In the genomic region with DNA sequence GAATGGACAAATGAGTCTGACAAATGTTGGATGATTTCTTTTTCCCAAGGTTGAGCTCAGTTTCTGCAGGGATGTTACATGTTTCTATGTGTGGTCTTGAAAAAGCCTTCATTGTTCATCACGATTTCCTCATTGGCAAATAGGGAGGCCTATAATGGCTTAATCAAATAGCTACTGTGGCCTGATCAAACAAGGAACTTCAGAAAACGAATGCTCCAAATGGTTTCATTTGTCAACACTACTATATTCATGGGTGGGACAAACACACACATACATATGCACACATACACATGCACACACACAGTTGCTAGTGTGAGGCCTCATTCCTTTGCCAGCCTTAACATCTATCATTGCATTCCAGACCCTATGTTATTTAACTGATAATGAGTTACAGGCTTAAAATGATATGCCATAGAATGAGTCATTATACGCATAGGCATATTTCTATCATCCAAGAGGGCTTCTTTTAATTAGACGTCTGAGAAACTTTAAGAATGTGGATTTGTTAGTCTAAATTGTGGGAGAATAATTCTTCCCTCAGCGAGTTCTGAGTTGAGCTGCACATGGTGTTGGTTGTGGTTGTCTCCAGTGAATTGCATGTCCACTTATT, we compare ENCODE assay signal across 23 cellular contexts.
A peak's percentile ranks its signal among the peaks of the same experiment; 100 is the strongest.
DNase-seq lines count a peak whose midpoint lies in the region; ATAC-seq and TF ChIP-seq lines count a peak whose summit lies in the region.
"Had no signal": no experiment of that assay in that cellular context is flagged by ENCODE, and none has a peak within 500 bp of the region (broad histone marks: within the 10 kb centered on the region; RNA-seq: fewer than 3 reads in every experiment).

No MANE protein-coding gene starts in this region.

- no peak for TF ChIP-seq EP300 in SK-N-SH (IDR thresholded peaks at IDR 0.05; ENCODE audit: borderline replicate concordance in 1 of 2, low read depth in 1 of 2, low read length in 1 of 2)

- H3K9ac ChIP-seq in SK-N-SH = no peak overlapping the region

- H3K9me2 ChIP-seq in SK-N-SH = no peaks in the 10 kb centered on the region

- H3K79me2 ChIP-seq in SK-N-SH (ENCODE audit: insufficient read depth) = no peaks in the 10 kb centered on the region; the same call in 1 of the 2 replicates

- POLR2A ChIA-PET in SK-N-SH (lab: Yijun Ruan, JAX) = no interaction called here

- H3K36me3 ChIP-seq in SK-N-SH (replicated peaks in 1 of 2; ENCODE audit: control insufficient read depth in 1 of 2, insufficient read depth in 2 of 2, low read length in 1 of 2) = no peaks in the 10 kb centered on the region
- H3K36me3 ChIP-seq: adrenal gland, heart left ventricle, sigmoid colon, SJSA1 had no signal

- peak; percentile 59 for ATAC-seq in SK-N-SH treated with all-trans-retinoic acid at 6 μM for 48 hours
- ATAC-seq in HG02981 (IDR thresholded peaks at IDR 0.05; ENCODE audit: unreplicated experiment) = no peak
- ATAC-seq in HG03378 (IDR thresholded peaks at IDR 0.05; ENCODE audit: unreplicated experiment) = no peak
- no peak for ATAC-seq in HG03469 (IDR thresholded peaks at IDR 0.05; ENCODE audit: unreplicated experiment)
- ATAC-seq: CD8-positive, alpha-beta T cell; heart left ventricle; left cardiac atrium had no signal

- WGBS in SK-N-SH (ENCODE audit: low lambda C conversion rate) = 35% methylated on average over 5 of the region's 5 CpGs

- no peaks in the 10 kb centered on the region for H3F3A ChIP-seq in SK-N-SH (replicated peaks; ENCODE audit: insufficient read depth)

- no peaks in the 10 kb centered on the region for H3K9me3 ChIP-seq in SK-N-SH
- H3K9me3 ChIP-seq: adrenal gland, heart left ventricle, sigmoid colon, SJSA1, testis had no signal

- H2AFZ ChIP-seq in SK-N-SH (ENCODE audit: low read depth) = no peak overlapping the region

- H3K4me1 ChIP-seq in SK-N-SH (ENCODE audit: control insufficient read depth in 1 of 2, insufficient read depth in 2 of 2, low read depth in 1 of 2, low read length in 1 of 2) = peaks cover 0 to 3% of the 10 kb centered on the region in 2 experiments; a peak in 1 of 4 replicates
- H3K4me1 ChIP-seq: adrenal gland, heart left ventricle, sigmoid colon, SJSA1, testis had no signal

- no peaks in the 10 kb centered on the region for H4K20me1 ChIP-seq in SK-N-SH (ENCODE audit: insufficient read depth)

- no peak for TF ChIP-seq RAD21 in SK-N-SH (IDR thresholded peaks at IDR 0.05; ENCODE audit: low read length)

- no peak overlapping the region for H3K27ac ChIP-seq in SK-N-SH (ENCODE audit: low read depth in 2 of 2, low read length in 1 of 2)
- H3K27ac ChIP-seq: adrenal gland, heart left ventricle, sigmoid colon, SJSA1, testis had no signal

- TF ChIP-seq CTCF in SK-N-SH (IDR thresholded peaks at IDR 0.05) = no peak

- H3K4me2 ChIP-seq in SK-N-SH = no peak overlapping the region

- H3K27me3 ChIP-seq in SK-N-SH (ENCODE audit: insufficient read depth) = no peaks in the 10 kb centered on the region
- H3K27me3 ChIP-seq: adrenal gland, heart left ventricle, sigmoid colon, SJSA1, testis had no signal

- H3K4me3 ChIP-seq in SK-N-SH (ENCODE audit: low read depth in 2 of 2, low read length in 1 of 2) = no peak overlapping the region
- H3K4me3 ChIP-seq: adrenal gland, heart left ventricle, sigmoid colon, SJSA1, testis had no signal

- DNase-seq in SK-N-SH = no peak
- peak; percentile 63 for DNase-seq in NCI-H748 treated with DMSO at 0.1 percent for 48 hours (lab: John Stamatoyannopoulos, UW)
- DNase-seq in foreskin melanocyte = peak; percentile 8
- no peak for DNase-seq in hepatic stellate cell (ENCODE audit: low spot score)
- DNase-seq: activated CD4-positive, alpha-beta T cell treated with anti-CD3 and anti-CD28 coated beads, Interleukin-2, amount 50 U/mL, for 4 hours; activated CD4-positive, CD25-positive, alpha-beta regulatory T cell; activated naive CD4-positive, alpha-beta T cell treated with Interleukin-2 at 50 U/mL for 16 hours; adrenal gland; CD8-positive, alpha-beta T cell; DMS79; heart left ventricle; left cardiac atrium; mammary epithelial cell; NCI-H1436 treated with DMSO at 0.1 percent for 48 hours; sigmoid colon; stimulated activated naive CD4-positive, alpha-beta T cell treated with Interleukin-2 at 50 U/mL for 16 hours; T-helper 1 cell; testis had no signal

- CTCF ChIA-PET in SK-N-SH (lab: Yijun Ruan, JAX) = no interaction called here

TF ChIP-seq in SK-N-SH treated with all-trans-retinoic acid at 6 μM for 48 hours, 23 proteins besides CTCF, POLR2A, EP300 and RAD21:
- TF ChIP-seq ZNF70 (CRISPR knock-in tag; IDR thresholded peaks at IDR 0.05) (no peak), ISL1 (CRISPR knock-in tag; IDR thresholded peaks at IDR 0.05) (0 out of 2 replicates have a peak, but pooled peaks have one; percentile 8)

TF ChIP-seq in SK-N-SH, 30 proteins besides CTCF, POLR2A, EP300 and RAD21:
- TF ChIP-seq, protein P1, sequence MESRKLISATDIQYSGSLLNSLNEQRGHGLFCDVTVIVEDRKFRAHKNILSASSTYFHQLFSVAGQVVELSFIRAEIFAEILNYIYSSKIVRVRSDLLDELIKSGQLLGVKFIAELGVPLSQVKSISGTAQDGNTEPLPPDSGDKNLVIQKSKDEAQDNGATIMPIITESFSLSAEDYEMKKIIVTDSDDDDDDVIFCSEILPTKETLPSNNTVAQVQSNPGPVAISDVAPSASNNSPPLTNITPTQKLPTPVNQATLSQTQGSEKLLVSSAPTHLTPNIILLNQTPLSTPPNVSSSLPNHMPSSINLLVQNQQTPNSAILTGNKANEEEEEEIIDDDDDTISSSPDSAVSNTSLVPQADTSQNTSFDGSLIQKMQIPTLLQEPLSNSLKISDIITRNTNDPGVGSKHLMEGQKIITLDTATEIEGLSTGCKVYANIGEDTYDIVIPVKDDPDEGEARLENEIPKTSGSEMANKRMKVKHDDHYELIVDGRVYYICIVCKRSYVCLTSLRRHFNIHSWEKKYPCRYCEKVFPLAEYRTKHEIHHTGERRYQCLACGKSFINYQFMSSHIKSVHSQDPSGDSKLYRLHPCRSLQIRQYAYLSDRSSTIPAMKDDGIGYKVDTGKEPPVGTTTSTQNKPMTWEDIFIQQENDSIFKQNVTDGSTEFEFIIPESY (IDR thresholded peaks at IDR 0.05; ENCODE audit: borderline replicate concordance, low read depth) = no peak
- TF ChIP-seq GABPA (IDR thresholded peaks at IDR 0.05; ENCODE audit: low read depth) (no peak), POLR2AphosphoS5 (IDR thresholded peaks at IDR 0.05; ENCODE audit: low read depth, low read length) (no peak), ELF1 (IDR thresholded peaks at IDR 0.05) (no peak), NRF1 (IDR thresholded peaks at IDR 0.05; ENCODE audit: low read depth, low read length) (no peak), FOXM1 (IDR thresholded peaks at IDR 0.05; ENCODE audit: low read depth) (no peak), TCF12 (IDR thresholded peaks at IDR 0.05) (no peak)
- TF ChIP-seq, protein P2, sequence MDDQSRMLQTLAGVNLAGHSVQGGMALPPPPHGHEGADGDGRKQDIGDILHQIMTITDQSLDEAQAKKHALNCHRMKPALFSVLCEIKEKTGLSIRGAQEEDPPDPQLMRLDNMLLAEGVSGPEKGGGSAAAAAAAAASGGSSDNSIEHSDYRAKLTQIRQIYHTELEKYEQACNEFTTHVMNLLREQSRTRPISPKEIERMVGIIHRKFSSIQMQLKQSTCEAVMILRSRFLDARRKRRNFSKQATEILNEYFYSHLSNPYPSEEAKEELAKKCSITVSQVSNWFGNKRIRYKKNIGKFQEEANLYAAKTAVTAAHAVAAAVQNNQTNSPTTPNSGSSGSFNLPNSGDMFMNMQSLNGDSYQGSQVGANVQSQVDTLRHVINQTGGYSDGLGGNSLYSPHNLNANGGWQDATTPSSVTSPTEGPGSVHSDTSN (IDR thresholded peaks at IDR 0.05) = no peak
- TF ChIP-seq, protein P3, sequence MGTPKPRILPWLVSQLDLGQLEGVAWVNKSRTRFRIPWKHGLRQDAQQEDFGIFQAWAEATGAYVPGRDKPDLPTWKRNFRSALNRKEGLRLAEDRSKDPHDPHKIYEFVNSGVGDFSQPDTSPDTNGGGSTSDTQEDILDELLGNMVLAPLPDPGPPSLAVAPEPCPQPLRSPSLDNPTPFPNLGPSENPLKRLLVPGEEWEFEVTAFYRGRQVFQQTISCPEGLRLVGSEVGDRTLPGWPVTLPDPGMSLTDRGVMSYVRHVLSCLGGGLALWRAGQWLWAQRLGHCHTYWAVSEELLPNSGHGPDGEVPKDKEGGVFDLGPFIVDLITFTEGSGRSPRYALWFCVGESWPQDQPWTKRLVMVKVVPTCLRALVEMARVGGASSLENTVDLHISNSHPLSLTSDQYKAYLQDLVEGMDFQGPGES (IDR thresholded peaks at IDR 0.05; ENCODE audit: low read depth, low read length) = no peak

Comparison
In these comparisons a context has a peak if more than half of its experiments do, and no peak if none do; other contexts are left out.
1. DNase-seq: peak in NCI-H748 treated with DMSO at 0.1 percent for 48 hours (single experiment) and foreskin melanocyte (single experiment); none in SK-N-SH (single experiment) and hepatic stellate cell (single experiment).